In the genomic region with DNA sequence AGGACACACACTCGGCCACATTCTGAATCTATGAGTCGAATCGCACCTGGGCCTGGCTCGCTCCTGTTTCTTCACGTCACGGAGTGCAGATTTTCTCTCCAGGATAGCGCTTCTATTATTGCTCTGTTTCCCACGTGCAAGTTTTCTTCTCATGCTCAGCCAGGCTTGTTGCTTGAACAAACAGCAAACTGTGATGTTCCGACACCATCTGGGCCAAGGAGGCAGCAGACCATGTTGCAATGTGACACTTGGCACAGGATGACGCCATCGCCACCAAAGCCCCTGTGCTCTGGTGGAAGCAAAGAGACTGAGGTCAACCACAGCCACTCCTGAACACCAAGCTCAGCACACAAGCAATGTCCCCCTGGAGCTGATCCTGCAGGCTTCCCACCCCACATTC, we compare ENCODE assay signal across 15 cellular contexts.
DNase-seq lines count a peak whose midpoint lies in the region.
"Had no signal": no experiment of that assay in that cellular context is flagged by ENCODE, and none has a peak within 500 bp of the region (broad histone marks: within the 10 kb centered on the region; RNA-seq: fewer than 3 reads in every experiment).

No MANE protein-coding gene starts in this region.

- peak; percentile 25 for DNase-seq in MV-4-11 (lab: John Stamatoyannopoulos, UW)
- DNase-seq in NCI-H2171 treated with DMSO at 0.1 percent for 48 hours (lab: John Stamatoyannopoulos, UW), result peak; percentile 26
- DNase-seq in left kidney (ENCODE audit: low read depth, low spot score), result peak; percentile 60
- no peak for DNase-seq in stimulated activated CD8-positive, alpha-beta memory T cell treated with anti-CD3 and anti-CD28 coated beads, Interleukin-4, amount 100 ng/mL, for 48 hours
- no peak for DNase-seq in NCI-H1092 (lab: John Stamatoyannopoulos, UW)
- no peak for DNase-seq in NCI-H524 treated with DMSO at 0.1 percent for 48 hours (lab: John Stamatoyannopoulos, UW)
- no peak for DNase-seq in stimulated activated CD4-positive, alpha-beta T cell treated with anti-CD3 and anti-CD28 coated beads, Interleukin-12 subunit alpha, Interleukin-12 subunit beta, amount 100 ng/mL, for 4 hours
- DNase-seq: ACHN; CD4-positive, alpha-beta memory T cell; DMS153; DMS79; GF-D8; H7; HFFc6; IMR-90 had no signal

Comparison
In these comparisons a context has a peak if more than half of its experiments do, and no peak if none do; other contexts are left out.
1. DNase-seq: peak in MV-4-11 (single experiment), NCI-H2171 treated with DMSO at 0.1 percent for 48 hours (single experiment) and left kidney (single experiment); none in stimulated activated CD8-positive, alpha-beta memory T cell treated with anti-CD3 and anti-CD28 coated beads, Interleukin-4, amount 100 ng/mL, for 48 hours (single experiment), NCI-H1092 (single experiment), NCI-H524 treated with DMSO at 0.1 percent for 48 hours (single experiment) and stimulated activated CD4-positive, alpha-beta T cell treated with anti-CD3 and anti-CD28 coated beads, Interleukin-12 subunit alpha, Interleukin-12 subunit beta, amount 100 ng/mL, for 4 hours (single experiment).